In genomic region chr1:159854101-159854692, GRCh38 we compare ENCODE assay signal across 8 cellular contexts. TPM values are rescaled to one million over a fixed set of nuclear protein-coding genes. Genes with fewer than 3 reads are reported as not detected.
DNase-seq lines count a peak whose midpoint lies in the region; ATAC-seq lines count a peak whose summit lies in the region.

No MANE protein-coding gene starts in this region.

- H3K4me1 Mint-ChIP-seq in T-helper 17 cell, result peaks cover 18% of the 10 kb centered on the region

- H3K27ac Mint-ChIP-seq in T-helper 17 cell, result peak overlapping the region; percentile 51

- no peaks in the 10 kb centered on the region for H3K27me3 Mint-ChIP-seq in T-helper 17 cell

- no peaks in the 10 kb centered on the region for H3K9me3 ChIP-seq in T-helper 17 cell (ENCODE audit: control insufficient read depth, low read length, poor library complexity, severe bottlenecking)

- peak; percentile 70 for DNase-seq in DMS 273 (lab: John Stamatoyannopoulos, UW; ENCODE audit: unreplicated experiment)
- DNase-seq in T-helper 17 cell, result no peak
- peak; percentile 60 for DNase-seq in dermis blood vessel endothelial cell
- DNase-seq in left kidney (ENCODE audit: low read depth, low spot score), result peak; percentile 87
- peak; percentile 18 for DNase-seq in stimulated activated CD4-positive, alpha-beta T cell treated with anti-CD3 and anti-CD28 coated beads, Interleukin-4, amount 100 ng/mL, for 24 hours
- DNase-seq in NCI-H128 (lab: John Stamatoyannopoulos, UW; ENCODE audit: unreplicated experiment), result no peak

- peak; percentile 9 for ATAC-seq in HG03159 (IDR thresholded peaks at IDR 0.05; ENCODE audit: unreplicated experiment)
- peak; percentile 18 for ATAC-seq in T-helper 17 cell
- ATAC-seq in HG03175 (IDR thresholded peaks at IDR 0.05; ENCODE audit: unreplicated experiment), result no peak

- peaks cover 2% of the 10 kb centered on the region for H3K36me3 Mint-ChIP-seq in T-helper 17 cell (ENCODE audit: low read depth)

- peak overlapping the region; percentile 97 for H3K4me3 Mint-ChIP-seq in T-helper 17 cell

RNA-seq across cellular contexts. Expression of gene VSIG8, which starts 8.3 kb away (rescaled TPM):
- total RNA-seq in T-helper 17 cell, result not detected
- total RNA-seq in dermis blood vessel endothelial cell, result 0.09 TPM in 1 of 2 replicates, not detected in the other

RNA-seq across cellular contexts. Expression of gene SLAMF8, which starts 27.5 kb away (rescaled TPM):
- total RNA-seq in T-helper 17 cell, result under 1 TPM in 1 of 2 donors, not detected in 1; 0.44 TPM
- total RNA-seq in dermis blood vessel endothelial cell, result not detected in 2 replicates

RNA-seq across cellular contexts. Expression of gene CFAP45, which starts 45.8 kb away (rescaled TPM):
- total RNA-seq in T-helper 17 cell (1 to 10 TPM; 4.6 to 6.3 TPM), dermis blood vessel endothelial cell (0.17 and 0.19 TPM in 2 replicates)

RNA-seq across cellular contexts. Expression of gene FCRL6, which starts 52.0 kb away (rescaled TPM):
- total RNA-seq in T-helper 17 cell, result under 1 TPM; 0.27 to 0.81 TPM
- not detected in 2 replicates for total RNA-seq in dermis blood vessel endothelial cell

Comparison
In these comparisons a context has a peak if more than half of its experiments do, and no peak if none do; other contexts are left out.
1. DNase-seq: peak in DMS 273 (single experiment), dermis blood vessel endothelial cell (single experiment), left kidney (single experiment) and stimulated activated CD4-positive, alpha-beta T cell treated with anti-CD3 and anti-CD28 coated beads, Interleukin-4, amount 100 ng/mL, for 24 hours (single experiment); none in T-helper 17 cell (0 of 3) and NCI-H128 (single experiment).